1 cellular context compared by ENCODE assay signal in the genomic region with DNA sequence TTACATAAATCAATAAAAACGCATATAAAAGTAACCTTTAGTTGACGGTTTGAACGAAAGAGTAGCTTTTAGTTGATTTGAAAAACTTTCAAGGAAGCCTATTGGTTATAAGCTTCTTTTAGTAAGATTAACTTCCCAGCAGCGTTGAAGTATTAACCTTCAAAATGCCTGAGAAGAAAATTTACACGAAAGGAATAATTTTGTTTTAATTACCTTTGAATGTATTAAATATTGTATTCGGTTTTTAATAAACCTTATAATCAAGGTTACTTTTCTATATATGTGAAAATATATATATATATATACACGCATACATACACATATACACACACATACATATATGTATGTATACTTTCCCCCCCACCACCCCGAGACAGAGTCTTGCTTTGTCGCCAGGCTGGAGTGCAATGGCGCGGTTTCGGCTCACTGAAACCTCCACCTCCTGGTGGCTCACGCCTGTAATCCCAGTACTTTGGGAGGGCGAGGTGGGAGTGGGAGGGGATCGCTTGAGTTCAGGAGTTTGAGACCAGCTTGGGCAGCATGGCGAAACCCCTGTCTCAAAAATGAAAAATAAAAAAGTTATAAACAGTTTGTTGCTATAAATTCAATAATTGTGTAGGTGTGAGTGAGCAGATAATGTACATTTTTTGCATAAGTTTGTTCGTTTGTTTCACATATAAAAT.
TF ChIP-seq lines count a peak whose summit lies in the region.

No MANE protein-coding gene starts in this region.

TF ChIP-seq in K562, 482 proteins besides CTCF, POLR2A, EP300 and RAD21 (continued from another document and continues in another):
- TF ChIP-seq TFE3 (CRISPR knock-in tag; IDR thresholded peaks at IDR 0.05) (no peak), HNRNPL (IDR thresholded peaks at IDR 0.05; ENCODE audit: low read depth, low read length) (no peak), NBN (IDR thresholded peaks at IDR 0.05; ENCODE audit: low read depth) (no peak; the same call in 1 of the 2 replicates), CEBPB (tag; IDR thresholded peaks at IDR 0.05) (no peak), ETV1 (tag; conservative IDR thresholded peaks at IDR 0.05; ENCODE audit: low read depth) (no peak), BCOR (IDR thresholded peaks at IDR 0.05) (peak; percentile 42; the same call in 1 of the 2 replicates), ZNF699 (CRISPR knock-in tag; IDR thresholded peaks at IDR 0.05; ENCODE audit: insufficient replicate concordance) (no peak), HDGF (IDR thresholded peaks at IDR 0.05) (no peak), GATAD2B (IDR thresholded peaks at IDR 0.05; ENCODE audit: borderline replicate concordance) (no peak; the same call in 1 of the 2 replicates), TOE1 (IDR thresholded peaks at IDR 0.05; ENCODE audit: borderline replicate concordance) (0 out of 2 replicates have a peak, but pooled peaks have one; percentile 8), TOE1 (CRISPR knock-in tag; IDR thresholded peaks at IDR 0.05; ENCODE audit: borderline replicate concordance, low read depth) (no peak), POLR3A (IDR thresholded peaks at IDR 0.05; ENCODE audit: borderline replicate concordance, extremely low read depth, insufficient read depth, insufficient read length) (no peak), XRCC3 (IDR thresholded peaks at IDR 0.05) (no peak), RFX5 (IDR thresholded peaks at IDR 0.05; ENCODE audit: low read depth, low read length) (no peak; the same call in none of the 2 replicates), HNRNPH1 (optimal IDR thresholded peaks at IDR 0.05; ENCODE audit: low read depth, low read length) (no peak), GATAD2A (IDR thresholded peaks at IDR 0.05) (peak; percentile 34; the same call in 1 of the 2 replicates), PTBP1 (IDR thresholded peaks at IDR 0.05; ENCODE audit: low read depth, low read length) (no peak), ZNF668 (CRISPR knock-in tag; IDR thresholded peaks at IDR 0.05) (no peak), FOXA3 (CRISPR knock-in tag; conservative IDR thresholded peaks at IDR 0.05 in 1 of 2, IDR thresholded peaks at IDR 0.05 in 1 of 2) (no peak), PRDM10 (IDR thresholded peaks at IDR 0.05; ENCODE audit: partially characterized antibody) (no peak), MYC (IDR thresholded peaks at IDR 0.05; ENCODE audit: low read depth, low read length) (peak; percentile 64; the same call in 1 of the 2 replicates), MYC (CRISPR knock-in tag; IDR thresholded peaks at IDR 0.05; ENCODE audit: borderline replicate concordance, low read depth) (no peak), JUNB (CRISPR knock-in tag; conservative IDR thresholded peaks at IDR 0.05) (no peak), THRB (CRISPR knock-in tag; conservative IDR thresholded peaks at IDR 0.05) (no peak), MITF (IDR thresholded peaks at IDR 0.05) (no peak), EGR1 (conservative IDR thresholded peaks at IDR 0.05) (peak; percentile 44), SMAD1 (IDR thresholded peaks at IDR 0.05; ENCODE audit: low read depth, low read length, partially characterized antibody) (no peak), RNF2 (IDR thresholded peaks at IDR 0.05) (no peak), ARNT (IDR thresholded peaks at IDR 0.05) (peak; percentile 8 to 48; a peak in 3 of 4 replicates), TBP (optimal IDR thresholded peaks at IDR 0.05; ENCODE audit: low read depth, low read length) (peak; percentile 43), NR2C1 (IDR thresholded peaks at IDR 0.05) (no peak), NR2C1 (tag; IDR thresholded peaks at IDR 0.05) (no peak), PHF8 (IDR thresholded peaks at IDR 0.05; ENCODE audit: borderline replicate concordance, low read length) (no peak)
- TF ChIP-seq, protein P1, sequence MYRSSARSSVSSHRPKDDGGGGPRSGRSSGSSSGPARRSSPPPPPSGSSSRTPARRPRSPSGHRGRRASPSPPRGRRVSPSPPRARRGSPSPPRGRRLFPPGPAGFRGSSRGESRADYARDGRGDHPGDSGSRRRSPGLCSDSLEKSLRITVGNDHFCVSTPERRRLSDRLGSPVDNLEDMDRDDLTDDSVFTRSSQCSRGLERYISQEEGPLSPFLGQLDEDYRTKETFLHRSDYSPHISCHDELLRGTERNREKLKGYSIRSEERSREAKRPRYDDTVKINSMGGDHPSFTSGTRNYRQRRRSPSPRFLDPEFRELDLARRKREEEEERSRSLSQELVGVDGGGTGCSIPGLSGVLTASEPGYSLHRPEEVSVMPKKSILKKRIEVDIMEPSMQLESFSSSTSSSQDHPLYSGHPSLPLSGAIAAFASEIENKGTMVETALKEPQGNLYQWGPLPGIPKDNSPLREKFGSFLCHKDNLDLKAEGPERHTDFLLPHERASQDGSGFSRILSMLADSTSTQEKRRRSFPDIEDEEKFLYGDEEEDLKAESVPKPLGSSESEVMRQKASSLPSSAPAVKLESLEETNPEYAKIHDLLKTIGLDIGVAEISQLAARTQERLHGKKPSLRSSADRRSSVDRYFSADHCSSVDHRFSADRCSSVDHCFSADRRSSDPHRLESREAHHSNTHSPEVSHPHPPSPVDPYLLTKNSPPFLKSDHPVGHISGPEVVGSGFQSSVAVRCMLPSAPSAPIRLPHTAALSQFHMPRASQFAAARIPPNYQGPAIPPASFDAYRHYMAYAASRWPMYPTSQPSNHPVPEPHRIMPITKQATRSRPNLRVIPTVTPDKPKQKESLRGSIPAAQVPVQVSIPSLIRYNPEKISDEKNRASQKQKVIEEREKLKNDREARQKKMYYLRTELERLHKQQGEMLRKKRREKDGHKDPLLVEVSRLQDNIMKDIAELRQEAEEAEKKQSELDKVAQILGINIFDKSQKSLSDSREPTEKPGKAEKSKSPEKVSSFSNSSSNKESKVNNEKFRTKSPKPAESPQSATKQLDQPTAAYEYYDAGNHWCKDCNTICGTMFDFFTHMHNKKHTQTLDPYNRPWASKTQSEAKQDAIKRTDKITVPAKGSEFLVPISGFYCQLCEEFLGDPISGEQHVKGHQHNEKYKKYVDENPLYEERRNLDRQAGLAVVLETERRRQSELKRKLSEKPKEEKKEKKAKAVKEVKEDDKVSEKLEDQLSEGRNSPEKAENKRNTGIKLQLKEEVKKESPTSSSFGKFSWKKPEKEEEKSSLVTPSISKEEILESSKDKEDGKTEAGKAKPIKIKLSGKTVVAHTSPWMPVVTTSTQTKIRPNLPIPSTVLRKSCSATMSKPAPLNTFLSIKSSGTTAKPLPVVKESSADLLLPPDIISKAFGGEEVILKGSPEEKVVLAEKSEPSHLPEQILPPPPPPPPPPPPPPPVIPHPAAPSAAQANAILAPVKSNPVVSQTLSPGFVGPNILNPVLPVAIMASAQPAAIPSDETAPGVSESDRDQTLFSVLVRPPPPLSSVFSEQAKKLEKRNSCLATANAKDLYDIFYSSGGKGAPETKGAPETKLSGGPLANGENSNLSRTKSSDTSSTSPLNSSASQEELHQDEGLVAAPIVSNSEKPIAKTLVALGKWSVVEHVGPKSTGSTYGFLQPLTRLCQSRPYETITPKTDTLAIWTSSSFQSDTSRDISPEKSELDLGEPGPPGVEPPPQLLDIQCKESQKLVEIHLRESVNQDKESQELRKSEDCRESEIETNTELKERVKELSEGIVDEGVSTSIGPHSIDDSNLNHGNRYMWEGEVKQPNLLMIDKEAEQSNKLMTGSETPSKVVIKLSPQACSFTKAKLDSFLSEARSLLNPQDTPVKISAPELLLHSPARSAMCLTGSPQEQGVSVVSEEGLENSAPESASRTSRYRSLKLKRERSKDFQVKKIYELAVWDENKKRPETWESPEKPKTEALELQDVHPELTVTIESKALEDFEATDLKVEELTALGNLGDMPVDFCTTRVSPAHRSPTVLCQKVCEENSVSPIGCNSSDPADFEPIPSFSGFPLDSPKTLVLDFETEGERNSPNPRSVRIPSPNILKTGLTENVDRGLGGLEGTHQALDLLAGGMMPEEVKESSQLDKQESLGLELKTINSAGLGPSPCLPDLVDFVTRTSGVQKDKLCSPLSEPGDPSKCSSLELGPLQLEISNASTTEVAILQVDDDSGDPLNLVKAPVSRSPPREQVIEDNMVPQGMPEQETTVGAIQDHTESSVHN (IDR thresholded peaks at IDR 0.05; ENCODE audit: borderline replicate concordance in 1 of 2, low read depth in 1 of 2) = no peak; a peak in 1 of 4 replicates
- TF ChIP-seq, protein P2, sequence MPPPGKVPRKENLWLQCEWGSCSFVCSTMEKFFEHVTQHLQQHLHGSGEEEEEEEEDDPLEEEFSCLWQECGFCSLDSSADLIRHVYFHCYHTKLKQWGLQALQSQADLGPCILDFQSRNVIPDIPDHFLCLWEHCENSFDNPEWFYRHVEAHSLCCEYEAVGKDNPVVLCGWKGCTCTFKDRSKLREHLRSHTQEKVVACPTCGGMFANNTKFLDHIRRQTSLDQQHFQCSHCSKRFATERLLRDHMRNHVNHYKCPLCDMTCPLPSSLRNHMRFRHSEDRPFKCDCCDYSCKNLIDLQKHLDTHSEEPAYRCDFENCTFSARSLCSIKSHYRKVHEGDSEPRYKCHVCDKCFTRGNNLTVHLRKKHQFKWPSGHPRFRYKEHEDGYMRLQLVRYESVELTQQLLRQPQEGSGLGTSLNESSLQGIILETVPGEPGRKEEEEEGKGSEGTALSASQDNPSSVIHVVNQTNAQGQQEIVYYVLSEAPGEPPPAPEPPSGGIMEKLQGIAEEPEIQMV (tag; conservative IDR thresholded peaks at IDR 0.05; ENCODE audit: low read depth) = no peak
- TF ChIP-seq, protein P3, sequence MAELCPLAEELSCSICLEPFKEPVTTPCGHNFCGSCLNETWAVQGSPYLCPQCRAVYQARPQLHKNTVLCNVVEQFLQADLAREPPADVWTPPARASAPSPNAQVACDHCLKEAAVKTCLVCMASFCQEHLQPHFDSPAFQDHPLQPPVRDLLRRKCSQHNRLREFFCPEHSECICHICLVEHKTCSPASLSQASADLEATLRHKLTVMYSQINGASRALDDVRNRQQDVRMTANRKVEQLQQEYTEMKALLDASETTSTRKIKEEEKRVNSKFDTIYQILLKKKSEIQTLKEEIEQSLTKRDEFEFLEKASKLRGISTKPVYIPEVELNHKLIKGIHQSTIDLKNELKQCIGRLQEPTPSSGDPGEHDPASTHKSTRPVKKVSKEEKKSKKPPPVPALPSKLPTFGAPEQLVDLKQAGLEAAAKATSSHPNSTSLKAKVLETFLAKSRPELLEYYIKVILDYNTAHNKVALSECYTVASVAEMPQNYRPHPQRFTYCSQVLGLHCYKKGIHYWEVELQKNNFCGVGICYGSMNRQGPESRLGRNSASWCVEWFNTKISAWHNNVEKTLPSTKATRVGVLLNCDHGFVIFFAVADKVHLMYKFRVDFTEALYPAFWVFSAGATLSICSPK (IDR thresholded peaks at IDR 0.05; ENCODE audit: borderline replicate concordance) = no peak
- TF ChIP-seq, protein P4, sequence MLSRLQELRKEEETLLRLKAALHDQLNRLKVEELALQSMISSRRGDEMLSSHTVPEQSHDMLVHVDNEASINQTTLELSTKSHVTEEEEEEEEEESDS (CRISPR knock-in tag; IDR thresholded peaks at IDR 0.05) = no peak
